Comparison of ENCODE assay signal across 36 cellular contexts in the genomic region with DNA sequence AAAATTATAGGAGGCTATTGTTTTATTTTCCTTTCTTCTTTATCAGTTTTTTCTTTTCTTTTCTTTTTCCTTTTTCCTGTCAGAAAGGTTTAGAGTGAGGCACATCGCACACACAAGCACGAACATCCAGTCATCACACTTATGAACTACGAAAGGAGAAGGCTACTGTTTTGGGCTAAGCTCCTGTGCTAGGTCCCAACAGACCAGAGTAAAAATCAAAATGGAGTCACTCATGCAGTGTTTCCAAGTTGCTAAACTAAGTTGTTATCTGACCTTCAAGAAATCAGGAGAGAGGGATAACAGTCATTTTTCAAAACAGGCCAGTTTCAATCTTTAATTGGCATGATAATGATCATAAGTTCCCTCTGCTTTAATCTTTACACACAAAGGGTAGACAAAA.
"Had no signal": no experiment of that assay in that cellular context is flagged by ENCODE, and none has a peak within 500 bp of the region (broad histone marks: within the 10 kb centered on the region; RNA-seq: fewer than 3 reads in every experiment).

No MANE protein-coding gene starts in this region.

- H3K27me3 ChIP-seq: MG63 had no signal

- H3K4me3 ChIP-seq: MG63 had no signal

- DNase-seq: Karpas-422, Kasumi-1, MG63, MM.1S, MV-4-11, NCI-H1048, NCI-H1092, NCI-H1092 treated with DMSO at 0.1 percent for 48 hours, NCI-H1105, NCI-H1105 treated with DMSO at 0.1 percent for 48 hours, NCI-H1417, NCI-H1417 treated with DMSO at 0.1 percent for 48 hours, NCI-H1436, NCI-H1436 treated with DMSO at 0.1 percent for 48 hours, NCI-H146, NCI-H1694, NCI-H1694 treated with DMSO at 0.1 percent for 48 hours, NCI-H187, NCI-H187 treated with DMSO at 0.1 percent for 48 hours, NCI-H1930, NCI-H2029, NCI-H2029 treated with DMSO at 0.1 percent for 48 hours, NCI-H2081, NCI-H2081 treated with DMSO at 0.1 percent for 48 hours, NCI-H2107, NCI-H2171, NCI-H2171 treated with DMSO at 0.1 percent for 48 hours, NCI-H2227 treated with DMSO at 0.1 percent for 48 hours, NCI-H226, NCI-H345, NCI-H446, NCI-H446 treated with DMSO at 0.1 percent for 48 hours, NCI-H510A, NCI-H510A treated with DMSO at 0.1 percent for 48 hours, NCI-H524, NCI-H524 treated with DMSO at 0.1 percent for 48 hours had no signal

- H3K36me3 ChIP-seq: MG63 had no signal
